In genomic region chr10:3516191-3516590, GRCh38 we compare ENCODE assay signal across 18 cellular contexts.
"Had no signal": no experiment of that assay in that cellular context is flagged by ENCODE, and none has a peak within 500 bp of the region (broad histone marks: within the 10 kb centered on the region; RNA-seq: fewer than 3 reads in every experiment).

No MANE protein-coding gene starts in this region.

- ATAC-seq: activated naive CD8-positive, alpha-beta T cell treated with anti-CD3 and anti-CD28 coated beads, Interleukin-2, amount 50 U/mL, for 24 hours; activated T-cell treated with anti-CD3 and anti-CD28 coated beads, Interleukin-2, amount 50 U/mL, for 4 hours; esophagus mucosa; naive thymus-derived CD8-positive, alpha-beta T cell; sciatic nerve had no signal

- H3K36me3 Mint-ChIP-seq: naive thymus-derived CD8-positive, alpha-beta T cell had no signal

- H3K9me3 Mint-ChIP-seq: activated naive CD8-positive, alpha-beta T cell treated with anti-CD3 and anti-CD28 coated beads, Interleukin-2, amount 50 U/mL, for 24 hours; activated T-cell treated with anti-CD3 and anti-CD28 coated beads, Interleukin-2, amount 50 U/mL, for 4 hours had no signal

- H3K4me3 Mint-ChIP-seq: activated naive CD8-positive, alpha-beta T cell treated with anti-CD3 and anti-CD28 coated beads, Interleukin-2, amount 50 U/mL, for 24 hours; activated T-cell treated with anti-CD3 and anti-CD28 coated beads, Interleukin-2, amount 50 U/mL, for 4 hours; naive thymus-derived CD8-positive, alpha-beta T cell had no signal

- H3K27ac ChIP-seq: SK-N-MC, spleen, stomach, thoracic aorta, VCaP had no signal

- H3K36me3 ChIP-seq: left ventricle myocardium inferior, spleen, stomach, thoracic aorta had no signal

- H3K4me3 ChIP-seq: SK-N-MC, spleen, stomach, thoracic aorta had no signal

- H3K4me1 Mint-ChIP-seq: activated naive CD8-positive, alpha-beta T cell treated with anti-CD3 and anti-CD28 coated beads, Interleukin-2, amount 50 U/mL, for 24 hours had no signal

- DNase-seq: activated CD4-positive, alpha-beta T cell treated with anti-CD3 and anti-CD28 coated beads, Interleukin-2, amount 50 U/mL, for 48 hours; activated gamma-delta T cell treated with Interleukin-2 at 50 U/mL for 16 hours; activated naive CD8-positive, alpha-beta T cell treated with anti-CD3 and anti-CD28 coated beads, Interleukin-2, amount 50 U/mL, for 24 hours; activated T-cell treated with anti-CD3 and anti-CD28 coated beads, Interleukin-2, amount 50 U/mL, for 4 hours; aorta; hippocampal formation; kidney; left ventricle myocardium inferior; mesenchymal stem cell; naive thymus-derived CD8-positive, alpha-beta T cell; spleen; stomach; T-helper 9 cell had no signal

- H3K27ac Mint-ChIP-seq: activated naive CD8-positive, alpha-beta T cell treated with anti-CD3 and anti-CD28 coated beads, Interleukin-2, amount 50 U/mL, for 24 hours; naive thymus-derived CD8-positive, alpha-beta T cell had no signal

- H3K27me3 ChIP-seq: spleen, stomach had no signal

- H3K9me3 ChIP-seq: left ventricle myocardium inferior, stomach, thoracic aorta had no signal

- H3K4me1 ChIP-seq: spleen, stomach had no signal
